1 cellular context compared by ENCODE assay signal in the genomic region with DNA sequence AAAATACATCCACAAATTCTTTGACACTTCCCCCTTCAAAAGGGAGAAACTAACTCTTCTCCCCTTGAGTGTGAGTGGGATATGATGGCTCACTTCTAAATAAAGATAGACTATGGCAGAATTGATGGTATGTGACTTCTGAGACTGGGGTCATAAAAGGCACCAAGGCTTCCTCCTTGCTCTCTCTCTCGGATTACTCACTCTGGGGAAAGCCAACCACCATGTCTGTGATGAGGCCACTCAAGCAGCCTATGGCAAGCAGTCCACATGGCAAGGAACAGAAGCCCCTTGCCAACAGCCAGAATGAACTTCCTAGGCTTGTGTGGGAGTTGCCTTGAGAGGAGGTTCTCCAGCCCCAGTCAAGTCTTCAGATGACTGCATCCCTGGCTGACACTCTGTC.
TF ChIP-seq lines count a peak whose summit lies in the region.

No MANE protein-coding gene starts in this region.

TF ChIP-seq in IMR-90, 13 proteins besides CTCF, POLR2A, EP300 and RAD21:
- TF ChIP-seq MAFK (IDR thresholded peaks at IDR 0.05; ENCODE audit: low read depth, low read length) (no peak), MXI1 (IDR thresholded peaks at IDR 0.05; ENCODE audit: borderline replicate concordance, low read depth, low read length) (no peak), FOS (IDR thresholded peaks at IDR 0.05; ENCODE audit: low read depth, low read length) (no peak)
